8 cellular contexts compared by ENCODE assay signal in genomic region chr17:63961355-63962207, GRCh38. TPM values are rescaled to one million over a fixed set of nuclear protein-coding genes. Genes with fewer than 3 reads are reported as not detected.
DNase-seq lines count a peak whose midpoint lies in the region; ATAC-seq, FAIRE-seq and TF ChIP-seq lines count a peak whose summit lies in the region.

No MANE protein-coding gene starts in this region.

- H3K4me3 Mint-ChIP-seq in T-helper 1 cell treated with Interleukin-12 subunit alpha and Interleukin-12 subunit beta and Interleukin-4 antibody, amounts not matched to agents 30 μg/mL and 1 μg/mL, for 36 hours: peak overlapping the region; percentile 67

- peaks cover 3% of the 10 kb centered on the region for H3K4me1 Mint-ChIP-seq in T-helper 1 cell treated with Interleukin-12 subunit alpha and Interleukin-12 subunit beta and Interleukin-4 antibody, amounts not matched to agents 30 μg/mL and 1 μg/mL, for 36 hours (ENCODE audit: low read depth)

- H3K36me3 ChIP-seq in HepG2 (replicated peaks in 1 of 2; ENCODE audit: control insufficient read depth in 1 of 2, insufficient read depth in 2 of 2, low read length in 2 of 2) (no peaks in the 10 kb centered on the region), testis (ENCODE audit: low read depth, missing control alignments) (no peaks in the 10 kb centered on the region)

- no peak for TF ChIP-seq EP300 in HepG2 (IDR thresholded peaks at IDR 0.05; ENCODE audit: low read depth in 2 of 2, low read length in 2 of 2)
- TF ChIP-seq EP300 in HepG2 (CRISPR knock-in tag; IDR thresholded peaks at IDR 0.05; ENCODE audit: borderline replicate concordance): no peak

- H3K4me1 ChIP-seq in HepG2 (ENCODE audit: insufficient read depth, low read length) (peaks cover 24% of the 10 kb centered on the region), testis (peaks cover 11% of the 10 kb centered on the region)

- peak overlapping the region in 1 of 2 donors; percentile 43 for H3K27ac ChIP-seq in coronary artery
- H3K27ac ChIP-seq in HepG2 (ENCODE audit: extremely low read length, insufficient read depth, low read length): peak overlapping the region; percentile 2
- H3K27ac ChIP-seq in testis: no peak overlapping the region

- H3K9me3 ChIP-seq in HepG2 (ENCODE audit: low read length) (no peaks in the 10 kb centered on the region), testis (no peaks in the 10 kb centered on the region)

- POLR2A ChIA-PET in HepG2 (lab: Yijun Ruan, JAX): interaction anchor here (0.7 to 1.6 kb wide), 6 partner anchors 11 to 411 kb away, joined by 3 to 9 read pairs (median 4); partner anchors contain the start of gene DCAF7

- H3K9ac ChIP-seq in HepG2 (ENCODE audit: insufficient read depth, low read depth, low read length): no peak overlapping the region

- no peaks in the 10 kb centered on the region for H3K79me2 ChIP-seq in HepG2 (ENCODE audit: insufficient read depth, low read length)

- H3K27me3 Mint-ChIP-seq in T-helper 1 cell treated with Interleukin-12 subunit alpha and Interleukin-12 subunit beta and Interleukin-4 antibody, amounts not matched to agents 30 μg/mL and 1 μg/mL, for 36 hours (ENCODE audit: low read depth): no peaks in the 10 kb centered on the region

- H3K4me3 ChIP-seq in AG10803 (ENCODE audit: low read length) (peak overlapping the region; percentile 12; the same call in 1 of the 2 replicates), coronary artery (peak overlapping the region; percentile 52), HepG2 (replicated peaks in 1 of 3; ENCODE audit: insufficient read depth in 1 of 3, low read depth in 2 of 3, low read length in 3 of 3) (peak overlapping the region in 1 of 3 experiments; percentile 29; a peak in 1 of 6 replicates), testis (peak overlapping the region; percentile 18 to 24)

- CTCF ChIA-PET in HepG2 (lab: Yijun Ruan, JAX; ENCODE audit: low intra/inter-chr PET ratio, low total read pairs): no interaction called here

- no TSS peak for BruUV-seq in HepG2 (replicated peaks; lab: Mats Ljungman, UMichigan)

- H4K20me1 ChIP-seq in HepG2 (ENCODE audit: insufficient read depth, low read length): no peaks in the 10 kb centered on the region; the same call in 1 of the 2 replicates

- no peaks in the 10 kb centered on the region for H3K9me3 Mint-ChIP-seq in T-helper 1 cell treated with Interleukin-12 subunit alpha and Interleukin-12 subunit beta and Interleukin-4 antibody, amounts not matched to agents 30 μg/mL and 1 μg/mL, for 36 hours

- H3K27me3 ChIP-seq in HepG2 (ENCODE audit: control insufficient read depth in 1 of 2, insufficient read depth in 2 of 2, low read length in 2 of 2) (peaks cover 6 to 28% of the 10 kb centered on the region in 2 experiments; a peak in 2 of 5 replicates), testis (no peaks in the 10 kb centered on the region)

- no peak for TF ChIP-seq CTCF in AG10803 (conservative IDR thresholded peaks at IDR 0.05; ENCODE audit: low read length)
- TF ChIP-seq CTCF in coronary artery (IDR thresholded peaks at IDR 0.05): no peak
- no peak for TF ChIP-seq CTCF in HepG2 (CRISPR knock-in tag; IDR thresholded peaks at IDR 0.05)
- no peak for TF ChIP-seq CTCF in testis (IDR thresholded peaks at IDR 0.05)

- DNase-seq in AG10803 (ENCODE audit: low read depth) (peak; percentile 37), HT1080 (ENCODE audit: low read depth) (peak; percentile 32), coronary artery (ENCODE audit: low spot score) (peak; percentile 85), HepG2 (ENCODE audit: low spot score) (peak; percentile 68), testis (peak; percentile 84)

- no peak for TF ChIP-seq RAD21 in HepG2 (CRISPR knock-in tag; IDR thresholded peaks at IDR 0.05)

- TF ChIP-seq POLR2A in HepG2 (IDR thresholded peaks at IDR 0.05; ENCODE audit: insufficient read depth in 1 of 2, low read depth in 2 of 2, low read length in 2 of 2): no peak
- TF ChIP-seq POLR2A in testis (IDR thresholded peaks at IDR 0.05): no peak

- no peak overlapping the region for H2AFZ ChIP-seq in HepG2 (ENCODE audit: low read length)

- in situ Hi-C loops in HepG2 (cut with HindIII; ENCODE audit: extremely low pct_ligation_motif_present, low pct_unique_long_range_greater_than_20kb): no loop called here

- no peak for FAIRE-seq in HepG2 (lab: Jason Lieb, UNC)

- intact Hi-C loops in HepG2 (cut with micrococcal nuclease; ENCODE audit: unreplicated experiment): no loop called here
- intact Hi-C loops in testis (cut with DNase I; ENCODE audit: low total_unique reads): no loop called here

- peak; percentile 65 for ATAC-seq in HepG2
- no peak for ATAC-seq in HG03520 (IDR thresholded peaks at IDR 0.05; ENCODE audit: unreplicated experiment)
- ATAC-seq in GM19467 (IDR thresholded peaks at IDR 0.05; ENCODE audit: unreplicated experiment): no peak

- H3K36me3 Mint-ChIP-seq in T-helper 1 cell treated with Interleukin-12 subunit alpha and Interleukin-12 subunit beta and Interleukin-4 antibody, amounts not matched to agents 30 μg/mL and 1 μg/mL, for 36 hours (ENCODE audit: low read depth): no peaks in the 10 kb centered on the region

- H3K27ac Mint-ChIP-seq in T-helper 1 cell treated with Interleukin-12 subunit alpha and Interleukin-12 subunit beta and Interleukin-4 antibody, amounts not matched to agents 30 μg/mL and 1 μg/mL, for 36 hours: no peak overlapping the region

- H3K4me2 ChIP-seq in HepG2 (ENCODE audit: low read depth, low read length): peak overlapping the region; percentile 52

- 47% methylated on average over 36 of the region's 36 CpGs for WGBS in HepG2 (ENCODE audit: low lambda C conversion rate)
- 23 to 24% methylated on average over 30 to 35 of the region's 36 CpGs for WGBS in testis, 2 donors

RNA-seq across cellular contexts. Expression of gene SCN4A, which starts 11.1 kb away (rescaled TPM):
- total RNA-seq in HT1080 (2014; rRNA removed; shearing (Covaris generic)): not detected in 2 replicates
- 0.02 and 0.03 TPM in 2 replicates for polyA plus RNA-seq in HT1080 (2015; cell fraction: cytosol; rRNA removed)
- 0.02 and 0.06 TPM in 2 replicates for polyA plus RNA-seq in HT1080 (2015; cell fraction: nucleus; rRNA removed)
- 0.02 TPM in 1 of 2 replicates, not detected in the other for total RNA-seq in HepG2 (2016; rRNA removed; fragmentation: Illumina TruSeq; extraction: Trizol)
- not detected in 2 replicates for total RNA-seq in HepG2 (2016; cell fraction: cytosol; rRNA removed; fragmentation: Illumina TruSeq; extraction: Trizol; ENCODE audit: low read depth)
- not detected in 2 replicates for total RNA-seq in HepG2 (2016; cell fraction: insoluble cytoplasmic fraction; rRNA removed; fragmentation: Illumina TruSeq; extraction: Trizol)
- total RNA-seq in HepG2 (2016; cell fraction: membrane; rRNA removed; fragmentation: Illumina TruSeq; extraction: Trizol): not detected in 2 replicates
- not detected in 2 replicates for total RNA-seq in HepG2 (2016; cell fraction: nucleus; rRNA removed; fragmentation: Illumina TruSeq; extraction: Trizol)
- polyA plus RNA-seq in HepG2 (2011; rRNA removed): 0.03 and 0.04 TPM in 2 replicates
- polyA plus RNA-seq in HepG2 (2011; cell fraction: cytosol; rRNA removed): 0.01 TPM in 2 replicates
- polyA plus RNA-seq in HepG2 (2011; cell fraction: nucleus; rRNA removed): 0.07 and 0.13 TPM in 2 replicates
- polyA plus RNA-seq in HepG2 (2012): 0.03 and 0.12 TPM in 2 replicates
- not detected in 2 replicates for polyA plus RNA-seq in HepG2 (2016; cell fraction: cytosol; fragmentation: Illumina TruSeq; extraction: Trizol; ENCODE audit: low read depth)
- not detected in 2 replicates for polyA plus RNA-seq in HepG2 (2016; cell fraction: insoluble cytoplasmic fraction; fragmentation: Illumina TruSeq; extraction: Trizol; ENCODE audit: low read depth)
- not detected in 2 replicates for polyA plus RNA-seq in HepG2 (2016; cell fraction: membrane; fragmentation: Illumina TruSeq; extraction: Trizol; ENCODE audit: low read depth)
- not detected in 2 replicates for polyA plus RNA-seq in HepG2 (2016; cell fraction: nucleus; fragmentation: Illumina TruSeq; extraction: Trizol; ENCODE audit: insufficient read depth, low read depth)
- 0.38 and 4.1 TPM in 2 replicates for polyA minus RNA-seq in HepG2 (2011; rRNA and poly(A)+ RNA removed; ENCODE audit: low replicate concordance)
- polyA minus RNA-seq in HepG2 (2011; cell fraction: cytosol; rRNA and poly(A)+ RNA removed): not detected in 2 replicates
- polyA minus RNA-seq in HepG2 (2011; cell fraction: nucleus; rRNA and poly(A)+ RNA removed): 0.26 and 0.37 TPM in 2 replicates
- total RNA-seq in testis: 1 to 10 TPM; 2.3 to 2.8 TPM
- polyA plus RNA-seq in testis (ENCODE audit: insufficient read depth, low read depth, low replicate concordance): 2.0 TPM

RNA-seq across cellular contexts. Expression of gene CD79B, which starts 29.4 kb away (rescaled TPM):
- total RNA-seq in HT1080 (2014; rRNA removed; shearing (Covaris generic)): 0.10 and 0.33 TPM in 2 replicates
- polyA plus RNA-seq in HT1080 (2015; cell fraction: cytosol; rRNA removed): 0.27 TPM in 1 of 2 replicates, not detected in the other
- polyA plus RNA-seq in HT1080 (2015; cell fraction: nucleus; rRNA removed): not detected in 2 replicates
- not detected in 2 replicates for total RNA-seq in HepG2 (2016; rRNA removed; fragmentation: Illumina TruSeq; extraction: Trizol)
- not detected in 2 replicates for total RNA-seq in HepG2 (2016; cell fraction: cytosol; rRNA removed; fragmentation: Illumina TruSeq; extraction: Trizol; ENCODE audit: low read depth)
- 0.54 TPM in 1 of 2 replicates, not detected in the other for total RNA-seq in HepG2 (2016; cell fraction: insoluble cytoplasmic fraction; rRNA removed; fragmentation: Illumina TruSeq; extraction: Trizol)
- not detected in 2 replicates for total RNA-seq in HepG2 (2016; cell fraction: membrane; rRNA removed; fragmentation: Illumina TruSeq; extraction: Trizol)
- total RNA-seq in HepG2 (2016; cell fraction: nucleus; rRNA removed; fragmentation: Illumina TruSeq; extraction: Trizol): not detected in 2 replicates
- 0.21 TPM in 1 of 2 replicates, not detected in the other for polyA plus RNA-seq in HepG2 (2011; rRNA removed)
- 0.19 and 0.55 TPM in 2 replicates for polyA plus RNA-seq in HepG2 (2011; cell fraction: cytosol; rRNA removed)
- polyA plus RNA-seq in HepG2 (2011; cell fraction: nucleus; rRNA removed): not detected in 2 replicates
- 0.20 TPM in 1 of 2 replicates, not detected in the other for polyA plus RNA-seq in HepG2 (2012)
- polyA plus RNA-seq in HepG2 (2016; cell fraction: cytosol; fragmentation: Illumina TruSeq; extraction: Trizol; ENCODE audit: low read depth): not detected in 2 replicates
- not detected in 2 replicates for polyA plus RNA-seq in HepG2 (2016; cell fraction: insoluble cytoplasmic fraction; fragmentation: Illumina TruSeq; extraction: Trizol; ENCODE audit: low read depth)
- not detected in 2 replicates for polyA plus RNA-seq in HepG2 (2016; cell fraction: membrane; fragmentation: Illumina TruSeq; extraction: Trizol; ENCODE audit: low read depth)
- not detected in 2 replicates for polyA plus RNA-seq in HepG2 (2016; cell fraction: nucleus; fragmentation: Illumina TruSeq; extraction: Trizol; ENCODE audit: insufficient read depth, low read depth)
- not detected in 2 replicates for polyA minus RNA-seq in HepG2 (2011; rRNA and poly(A)+ RNA removed; ENCODE audit: low replicate concordance)
- polyA minus RNA-seq in HepG2 (2011; cell fraction: cytosol; rRNA and poly(A)+ RNA removed): not detected in 2 replicates
- polyA minus RNA-seq in HepG2 (2011; cell fraction: nucleus; rRNA and poly(A)+ RNA removed): not detected in 2 replicates
- total RNA-seq in testis: under 1 TPM; 0.62 to 0.87 TPM
- polyA plus RNA-seq in testis (ENCODE audit: insufficient read depth, low read depth, low replicate concordance): 4.3 TPM

RNA-seq across cellular contexts. Expression of gene PRR29, which starts 36.6 kb away (rescaled TPM):
- total RNA-seq in HT1080 (2014; rRNA removed; shearing (Covaris generic)): 0.08 and 0.47 TPM in 2 replicates
- polyA plus RNA-seq in HT1080 (2015; cell fraction: cytosol; rRNA removed): 0.05 and 0.24 TPM in 2 replicates
- polyA plus RNA-seq in HT1080 (2015; cell fraction: nucleus; rRNA removed): 1.4 and 1.7 TPM in 2 replicates
- 0.07 and 0.11 TPM in 2 replicates for total RNA-seq in HepG2 (2016; rRNA removed; fragmentation: Illumina TruSeq; extraction: Trizol)
- total RNA-seq in HepG2 (2016; cell fraction: cytosol; rRNA removed; fragmentation: Illumina TruSeq; extraction: Trizol; ENCODE audit: low read depth): not detected in 2 replicates
- total RNA-seq in HepG2 (2016; cell fraction: insoluble cytoplasmic fraction; rRNA removed; fragmentation: Illumina TruSeq; extraction: Trizol): 0.19 TPM in 1 of 2 replicates, not detected in the other
- 0.06 and 0.14 TPM in 2 replicates for total RNA-seq in HepG2 (2016; cell fraction: membrane; rRNA removed; fragmentation: Illumina TruSeq; extraction: Trizol)
- not detected in 2 replicates for total RNA-seq in HepG2 (2016; cell fraction: nucleus; rRNA removed; fragmentation: Illumina TruSeq; extraction: Trizol)
- polyA plus RNA-seq in HepG2 (2011; rRNA removed): 0.08 and 0.20 TPM in 2 replicates
- polyA plus RNA-seq in HepG2 (2011; cell fraction: cytosol; rRNA removed): 0.06 and 0.07 TPM in 2 replicates
- polyA plus RNA-seq in HepG2 (2011; cell fraction: nucleus; rRNA removed): 0.73 and 0.96 TPM in 2 replicates
- polyA plus RNA-seq in HepG2 (2012): 0.21 and 0.40 TPM in 2 replicates
- 0.10 and 0.11 TPM in 2 replicates for polyA plus RNA-seq in HepG2 (2016; cell fraction: cytosol; fragmentation: Illumina TruSeq; extraction: Trizol; ENCODE audit: low read depth)
- polyA plus RNA-seq in HepG2 (2016; cell fraction: insoluble cytoplasmic fraction; fragmentation: Illumina TruSeq; extraction: Trizol; ENCODE audit: low read depth): 0.23 TPM in 1 of 2 replicates, not detected in the other
- polyA plus RNA-seq in HepG2 (2016; cell fraction: membrane; fragmentation: Illumina TruSeq; extraction: Trizol; ENCODE audit: low read depth): not detected in 2 replicates
- not detected in 2 replicates for polyA plus RNA-seq in HepG2 (2016; cell fraction: nucleus; fragmentation: Illumina TruSeq; extraction: Trizol; ENCODE audit: insufficient read depth, low read depth)
- 0.16 TPM in 1 of 2 replicates, not detected in the other for polyA minus RNA-seq in HepG2 (2011; rRNA and poly(A)+ RNA removed; ENCODE audit: low replicate concordance)
- not detected in 2 replicates for polyA minus RNA-seq in HepG2 (2011; cell fraction: cytosol; rRNA and poly(A)+ RNA removed)
- 0.26 and 0.37 TPM in 2 replicates for polyA minus RNA-seq in HepG2 (2011; cell fraction: nucleus; rRNA and poly(A)+ RNA removed)
- total RNA-seq in testis: 10 to 100 TPM in 1 of 2 donors, 1 to 10 TPM in 1; 8.6 to 12.2 TPM
- polyA plus RNA-seq in testis (ENCODE audit: insufficient read depth, low read depth, low replicate concordance): 21.8 TPM

RNA-seq across cellular contexts. Expression of gene GH1, which starts 42.9 kb away (rescaled TPM):
- not detected in 2 replicates for total RNA-seq in HT1080 (2014; rRNA removed; shearing (Covaris generic))
- not detected in 2 replicates for polyA plus RNA-seq in HT1080 (2015; cell fraction: cytosol; rRNA removed)
- not detected in 2 replicates for polyA plus RNA-seq in HT1080 (2015; cell fraction: nucleus; rRNA removed)
- total RNA-seq in HepG2 (2016; rRNA removed; fragmentation: Illumina TruSeq; extraction: Trizol): not detected in 2 replicates
- not detected in 2 replicates for total RNA-seq in HepG2 (2016; cell fraction: cytosol; rRNA removed; fragmentation: Illumina TruSeq; extraction: Trizol; ENCODE audit: low read depth)
- not detected in 2 replicates for total RNA-seq in HepG2 (2016; cell fraction: insoluble cytoplasmic fraction; rRNA removed; fragmentation: Illumina TruSeq; extraction: Trizol)
- not detected in 2 replicates for total RNA-seq in HepG2 (2016; cell fraction: membrane; rRNA removed; fragmentation: Illumina TruSeq; extraction: Trizol)
- total RNA-seq in HepG2 (2016; cell fraction: nucleus; rRNA removed; fragmentation: Illumina TruSeq; extraction: Trizol): not detected in 2 replicates
- not detected in 2 replicates for polyA plus RNA-seq in HepG2 (2011; rRNA removed)
- polyA plus RNA-seq in HepG2 (2011; cell fraction: cytosol; rRNA removed): not detected in 2 replicates
- not detected in 2 replicates for polyA plus RNA-seq in HepG2 (2011; cell fraction: nucleus; rRNA removed)
- polyA plus RNA-seq in HepG2 (2012): not detected in 2 replicates
- not detected in 2 replicates for polyA plus RNA-seq in HepG2 (2016; cell fraction: cytosol; fragmentation: Illumina TruSeq; extraction: Trizol; ENCODE audit: low read depth)
- polyA plus RNA-seq in HepG2 (2016; cell fraction: insoluble cytoplasmic fraction; fragmentation: Illumina TruSeq; extraction: Trizol; ENCODE audit: low read depth): not detected in 2 replicates
- polyA plus RNA-seq in HepG2 (2016; cell fraction: membrane; fragmentation: Illumina TruSeq; extraction: Trizol; ENCODE audit: low read depth): not detected in 2 replicates
- polyA plus RNA-seq in HepG2 (2016; cell fraction: nucleus; fragmentation: Illumina TruSeq; extraction: Trizol; ENCODE audit: insufficient read depth, low read depth): not detected in 2 replicates
- not detected in 2 replicates for polyA minus RNA-seq in HepG2 (2011; rRNA and poly(A)+ RNA removed; ENCODE audit: low replicate concordance)
- polyA minus RNA-seq in HepG2 (2011; cell fraction: cytosol; rRNA and poly(A)+ RNA removed): not detected in 2 replicates
- not detected in 2 replicates for polyA minus RNA-seq in HepG2 (2011; cell fraction: nucleus; rRNA and poly(A)+ RNA removed)
- total RNA-seq in testis: under 1 TPM in 1 of 2 donors, not detected in 1; 0.43 TPM
- not detected for polyA plus RNA-seq in testis (ENCODE audit: insufficient read depth, low read depth, low replicate concordance)

RNA-seq across cellular contexts. Expression of gene CSHL1, which starts 50.5 kb away (rescaled TPM):
- total RNA-seq in HT1080 (2014; rRNA removed; shearing (Covaris generic)): not detected in 2 replicates
- polyA plus RNA-seq in HT1080 (2015; cell fraction: cytosol; rRNA removed): not detected in 2 replicates
- polyA plus RNA-seq in HT1080 (2015; cell fraction: nucleus; rRNA removed): not detected in 2 replicates
- total RNA-seq in HepG2 (2016; rRNA removed; fragmentation: Illumina TruSeq; extraction: Trizol) (not detected in 2 replicates), testis (not detected)
- total RNA-seq in HepG2 (2016; cell fraction: cytosol; rRNA removed; fragmentation: Illumina TruSeq; extraction: Trizol; ENCODE audit: low read depth): not detected in 2 replicates
- total RNA-seq in HepG2 (2016; cell fraction: insoluble cytoplasmic fraction; rRNA removed; fragmentation: Illumina TruSeq; extraction: Trizol): not detected in 2 replicates
- not detected in 2 replicates for total RNA-seq in HepG2 (2016; cell fraction: membrane; rRNA removed; fragmentation: Illumina TruSeq; extraction: Trizol)
- not detected in 2 replicates for total RNA-seq in HepG2 (2016; cell fraction: nucleus; rRNA removed; fragmentation: Illumina TruSeq; extraction: Trizol)
- polyA plus RNA-seq in HepG2 (2011; rRNA removed) (not detected in 2 replicates), testis (ENCODE audit: insufficient read depth, low read depth, low replicate concordance) (not detected)
- not detected in 2 replicates for polyA plus RNA-seq in HepG2 (2011; cell fraction: cytosol; rRNA removed)
- polyA plus RNA-seq in HepG2 (2011; cell fraction: nucleus; rRNA removed): not detected in 2 replicates
- not detected in 2 replicates for polyA plus RNA-seq in HepG2 (2012)
- not detected in 2 replicates for polyA plus RNA-seq in HepG2 (2016; cell fraction: cytosol; fragmentation: Illumina TruSeq; extraction: Trizol; ENCODE audit: low read depth)
- polyA plus RNA-seq in HepG2 (2016; cell fraction: insoluble cytoplasmic fraction; fragmentation: Illumina TruSeq; extraction: Trizol; ENCODE audit: low read depth): not detected in 2 replicates
- not detected in 2 replicates for polyA plus RNA-seq in HepG2 (2016; cell fraction: membrane; fragmentation: Illumina TruSeq; extraction: Trizol; ENCODE audit: low read depth)
- not detected in 2 replicates for polyA plus RNA-seq in HepG2 (2016; cell fraction: nucleus; fragmentation: Illumina TruSeq; extraction: Trizol; ENCODE audit: insufficient read depth, low read depth)
- polyA minus RNA-seq in HepG2 (2011; rRNA and poly(A)+ RNA removed; ENCODE audit: low replicate concordance): not detected in 2 replicates
- polyA minus RNA-seq in HepG2 (2011; cell fraction: cytosol; rRNA and poly(A)+ RNA removed): not detected in 2 replicates
- polyA minus RNA-seq in HepG2 (2011; cell fraction: nucleus; rRNA and poly(A)+ RNA removed): not detected in 2 replicates

Comparison
In these comparisons a context has a peak if more than half of its experiments do, and no peak if none do; other contexts are left out.
1. DNase-seq: peak in every context shown above with its lines; median percentile 85 in coronary artery; 84 in testis; 68 in HepG2; 37 in AG10803; 32 in HT1080.